ENCODE assay signal across 18 cellular contexts in genomic region chr7:113831509-113831908, GRCh38.
DNase-seq lines count a peak whose midpoint lies in the region; ATAC-seq and TF ChIP-seq lines count a peak whose summit lies in the region.
"Had no signal": no experiment of that assay in that cellular context is flagged by ENCODE, and none has a peak within 500 bp of the region (broad histone marks: within the 10 kb centered on the region; RNA-seq: fewer than 3 reads in every experiment).

No MANE protein-coding gene starts in this region.

- H4K5ac ChIP-seq in mesendoderm (ENCODE audit: low read length): no peak overlapping the region

- no peaks in the 10 kb centered on the region for H3K79me1 ChIP-seq in mesendoderm (ENCODE audit: low read length)

- H2BK15ac ChIP-seq in mesendoderm (replicated peaks; ENCODE audit: low read depth): no peak overlapping the region

- H3K4me3 Mint-ChIP-seq in chondrocyte (ENCODE audit: unreplicated experiment) (no peak overlapping the region), endodermal cell (no peak overlapping the region)
- H3K4me3 Mint-ChIP-seq: activated naive CD8-positive, alpha-beta T cell; activated T-cell treated with anti-CD3 and anti-CD28 coated beads, Interleukin-2, amount 50 U/mL, for 24 hours; stimulated activated naive CD8-positive, alpha-beta T cell treated with anti-CD3 and anti-CD28 coated beads, Interleukin-15, Interleukin-2, amounts not matched to agents 100 ng/mL and 50 ng/mL, for 24 hours had no signal

- H3K79me2 ChIP-seq in mesendoderm (ENCODE audit: control insufficient read depth, insufficient read depth, low read length): no peaks in the 10 kb centered on the region

- H2BK5ac ChIP-seq in mesendoderm (ENCODE audit: low read length): no peak overlapping the region

- no peak overlapping the region for H3K4ac ChIP-seq in mesendoderm (ENCODE audit: low read depth, low read length)

- no peak overlapping the region for H2BK120ac ChIP-seq in mesendoderm (ENCODE audit: low read depth, low read length)

- H3K27ac ChIP-seq in mesendoderm (ENCODE audit: low read depth, low read length): no peak overlapping the region
- no peak overlapping the region for H3K27ac ChIP-seq in endodermal cell (ENCODE audit: low read depth, low read length)
- no peak overlapping the region for H3K27ac ChIP-seq in thyroid gland
- H3K27ac ChIP-seq: uterus had no signal

- no peaks in the 10 kb centered on the region for H3K9me3 ChIP-seq in endodermal cell (ENCODE audit: control insufficient read depth, low read length)
- no peaks in the 10 kb centered on the region for H3K9me3 ChIP-seq in thyroid gland
- H3K9me3 ChIP-seq: uterus had no signal

- H3K9me3 Mint-ChIP-seq in chondrocyte (ENCODE audit: low read depth): peaks cover 7% of the 10 kb centered on the region
- H3K9me3 Mint-ChIP-seq in endodermal cell: no peaks in the 10 kb centered on the region
- H3K9me3 Mint-ChIP-seq: stimulated activated naive CD8-positive, alpha-beta T cell treated with anti-CD3 and anti-CD28 coated beads, Interleukin-15, Interleukin-2, amounts not matched to agents 100 ng/mL and 50 ng/mL, for 24 hours had no signal

- H3K27me3 Mint-ChIP-seq in chondrocyte (ENCODE audit: low read depth) (no peaks in the 10 kb centered on the region), endodermal cell (ENCODE audit: insufficient read depth) (no peaks in the 10 kb centered on the region)
- H3K27me3 Mint-ChIP-seq: activated naive CD8-positive, alpha-beta T cell; activated T-cell treated with anti-CD3 and anti-CD28 coated beads, Interleukin-2, amount 50 U/mL, for 24 hours; stimulated activated naive CD8-positive, alpha-beta T cell treated with anti-CD3 and anti-CD28 coated beads, Interleukin-15, Interleukin-2, amounts not matched to agents 100 ng/mL and 50 ng/mL, for 24 hours had no signal

- no peak overlapping the region for H3K23ac ChIP-seq in mesendoderm (ENCODE audit: low read length)

- H3K56ac ChIP-seq in mesendoderm (ENCODE audit: low read length): no peak overlapping the region

- intact Hi-C loops in thyroid gland (cut with DNase I): no loop called here

- H3K36me3 Mint-ChIP-seq in chondrocyte (ENCODE audit: low read depth) (no peaks in the 10 kb centered on the region), endodermal cell (ENCODE audit: low read depth) (no peaks in the 10 kb centered on the region)
- H3K36me3 Mint-ChIP-seq: activated naive CD8-positive, alpha-beta T cell had no signal

- H3K4me3 ChIP-seq in mesendoderm (ENCODE audit: low read length) (no peak overlapping the region), endodermal cell (ENCODE audit: low read length) (no peak overlapping the region), thyroid gland (replicated peaks in 1 of 3) (no peak overlapping the region)
- H3K4me3 ChIP-seq: uterus had no signal

- H3K4me1 Mint-ChIP-seq in chondrocyte (ENCODE audit: low read depth) (peaks cover 9% of the 10 kb centered on the region), endodermal cell (no peaks in the 10 kb centered on the region)

- H3K4me2 ChIP-seq in mesendoderm (ENCODE audit: low read length): no peak overlapping the region

- TF ChIP-seq CTCF in chondrocyte (IDR thresholded peaks at IDR 0.05) (no peak), endodermal cell (conservative IDR thresholded peaks at IDR 0.05) (no peak), thyroid gland (IDR thresholded peaks at IDR 0.05) (no peak)

- H3K9ac ChIP-seq in mesendoderm (ENCODE audit: low read length): no peak overlapping the region
- no peak overlapping the region for H3K9ac ChIP-seq in endodermal cell (ENCODE audit: extremely low read depth, low read length, poor library complexity, severe bottlenecking)

- H3K27ac Mint-ChIP-seq in chondrocyte (ENCODE audit: unreplicated experiment) (peak overlapping the region; percentile 88), endodermal cell (no peak overlapping the region)
- H3K27ac Mint-ChIP-seq: activated naive CD8-positive, alpha-beta T cell; activated T-cell treated with anti-CD3 and anti-CD28 coated beads, Interleukin-2, amount 50 U/mL, for 24 hours; stimulated activated naive CD8-positive, alpha-beta T cell treated with anti-CD3 and anti-CD28 coated beads, Interleukin-15, Interleukin-2, amounts not matched to agents 100 ng/mL and 50 ng/mL, for 24 hours had no signal

- H3K4me1 ChIP-seq in mesendoderm (ENCODE audit: control insufficient read depth, low read depth, low read length): no peaks in the 10 kb centered on the region
- no peaks in the 10 kb centered on the region for H3K4me1 ChIP-seq in endodermal cell (ENCODE audit: control insufficient read depth, insufficient read depth, low read length)
- H3K4me1 ChIP-seq in thyroid gland: no peaks in the 10 kb centered on the region
- H3K4me1 ChIP-seq: uterus had no signal

- no CpG with 5 or more reads among the region's 1 CpG for WGBS in mesendoderm (ENCODE audit: extremely low coverage, insufficient coverage, low lambda C conversion rate)
- 86% methylated on average over 1 of the region's 1 CpG; no CpG with 5 or more reads in 1 of the 2 experiments for WGBS in endodermal cell (ENCODE audit: insufficient coverage in 1 of 2, insufficient read length in 1 of 2), 2 experiments
- WGBS in thyroid gland, 2 donors: 13 to 21% methylated on average over 1 of the region's 1 CpG

- DNase-seq in Caki2 (ENCODE audit: low read depth) (peak; percentile 6), LHCN-M2 (ENCODE audit: low read depth) (peak; percentile 25), chondrocyte (ENCODE audit: low spot score) (no peak), mesendoderm (peak; percentile 33), endodermal cell (no peak), thyroid gland (no peak)
- no peak for DNase-seq in activated effector memory CD4-positive, alpha-beta T cell treated with anti-CD3 and anti-CD28 coated beads, Interleukin-2, amount 50 U/mL, for 16 hours
- DNase-seq: activated T-cell treated with anti-CD3 and anti-CD28 coated beads, Interleukin-2, amount 50 U/mL, for 24 hours; GDM1; glutamatergic neuron; kidney; NCI-H1105; NCI-H2171 treated with DMSO at 0.1 percent for 48 hours; posterior cingulate gyrus; uterus had no signal

- in situ Hi-C loops in Caki2 (cut with HindIII; ENCODE audit: low pct_unique_long_range_greater_than_20kb, low sequenced_read_pairs): no loop called here

- H3K36me3 ChIP-seq in mesendoderm (ENCODE audit: control insufficient read depth, insufficient read depth, low read length) (no peaks in the 10 kb centered on the region), endodermal cell (ENCODE audit: control insufficient read depth, insufficient read depth, low read length) (no peaks in the 10 kb centered on the region), thyroid gland (no peaks in the 10 kb centered on the region)
- H3K36me3 ChIP-seq: uterus had no signal

- no peak overlapping the region for H4K8ac ChIP-seq in mesendoderm (ENCODE audit: low read depth, low read length)

- H3K18ac ChIP-seq in mesendoderm (ENCODE audit: low read length): no peak overlapping the region

- ATAC-seq in GM19455 (IDR thresholded peaks at IDR 0.05; ENCODE audit: unreplicated experiment): no peak

- H3K27me3 ChIP-seq in mesendoderm (ENCODE audit: insufficient read depth, low read length, poor library complexity) (no peaks in the 10 kb centered on the region), endodermal cell (ENCODE audit: control insufficient read depth, insufficient read depth, low read length, poor library complexity, severe bottlenecking) (no peaks in the 10 kb centered on the region), thyroid gland (no peaks in the 10 kb centered on the region)
- H3K27me3 ChIP-seq: uterus had no signal

- TF ChIP-seq POLR2A in thyroid gland (IDR thresholded peaks at IDR 0.05): no peak

- no peak overlapping the region for H2AK5ac ChIP-seq in mesendoderm (ENCODE audit: low read length)

Comparison
In these comparisons a context has a peak if more than half of its experiments do, and no peak if none do; other contexts are left out.
1. DNase-seq: peak in Caki2 (single experiment), LHCN-M2 (single experiment) and mesendoderm (single experiment); none in chondrocyte (single experiment), activated effector memory CD4-positive, alpha-beta T cell treated with anti-CD3 and anti-CD28 coated beads, Interleukin-2, amount 50 U/mL, for 16 hours (single experiment), endodermal cell (single experiment) and thyroid gland (0 of 2).